Comparison of ENCODE assay signal across 30 cellular contexts in genomic region chr1:23736437-23737134, GRCh38. TPM values are rescaled to one million over a fixed set of nuclear protein-coding genes. Genes with fewer than 3 reads are reported as not detected.
DNase-seq lines count a peak whose midpoint lies in the region; ATAC-seq and TF ChIP-seq lines count a peak whose summit lies in the region.
"Had no signal": no experiment of that assay in that cellular context is flagged by ENCODE, and none has a peak within 500 bp of the region (broad histone marks: within the 10 kb centered on the region; RNA-seq: fewer than 3 reads in every experiment).

No MANE protein-coding gene starts in this region.

- H3K36me3 Mint-ChIP-seq in activated naive CD8-positive, alpha-beta T cell treated with anti-CD3 and anti-CD28 coated beads, Interleukin-2, amount 50 U/mL, for 24 hours (ENCODE audit: low read depth), result no peaks in the 10 kb centered on the region
- H3K36me3 Mint-ChIP-seq: immature natural killer cell, naive B cell, type B pancreatic cell had no signal

- no peaks in the 10 kb centered on the region for H3K27me3 Mint-ChIP-seq in activated naive CD8-positive, alpha-beta T cell treated with anti-CD3 and anti-CD28 coated beads, Interleukin-2, amount 50 U/mL, for 24 hours
- H3K27me3 Mint-ChIP-seq: CD4-positive, alpha-beta T cell; naive B cell; type B pancreatic cell had no signal

- H3K4me3 ChIP-seq in body of pancreas (no peak overlapping the region), suprapubic skin (no peak overlapping the region)
- H3K4me3 ChIP-seq: adrenal gland, breast epithelium, esophagus muscularis mucosa, hepatocyte had no signal

- no peak overlapping the region for H3K27ac Mint-ChIP-seq in activated naive CD8-positive, alpha-beta T cell treated with anti-CD3 and anti-CD28 coated beads, Interleukin-2, amount 50 U/mL, for 24 hours
- H3K27ac Mint-ChIP-seq: activated T-helper 2 cell treated with anti-CD3 and anti-CD28 coated beads, Interferon-gamma antibody, Interleukin-2, Interleukin-4, amounts not matched to agents 10 μg/mL and 5 μg/mL and 100 μg/mL, durations not matched to agents 14 hours and 24 hours and 36 hours; CD4-positive, alpha-beta T cell; endodermal cell; immature natural killer cell; type B pancreatic cell had no signal

- H3K27ac ChIP-seq in body of pancreas (no peak overlapping the region), suprapubic skin (no peak overlapping the region)
- H3K27ac ChIP-seq: adrenal gland, breast epithelium, esophagus muscularis mucosa, hepatocyte, HL-60 had no signal

- intact Hi-C loops in body of pancreas (cut with DNase I), result no loop called here

- H3K9me3 ChIP-seq in body of pancreas (no peaks in the 10 kb centered on the region), suprapubic skin (no peaks in the 10 kb centered on the region)
- H3K9me3 ChIP-seq: adrenal gland, breast epithelium, esophagus muscularis mucosa had no signal

- WGBS in body of pancreas, 2 donors, result 85 to 97% methylated on average over 7 of the region's 7 CpGs
- WGBS in suprapubic skin, result 94% methylated on average over 7 of the region's 7 CpGs

- H3K4me1 Mint-ChIP-seq in activated naive CD8-positive, alpha-beta T cell treated with anti-CD3 and anti-CD28 coated beads, Interleukin-2, amount 50 U/mL, for 24 hours, result peaks cover 21% of the 10 kb centered on the region
- H3K4me1 Mint-ChIP-seq: endodermal cell, immature natural killer cell had no signal

- TF ChIP-seq POLR2A in body of pancreas (IDR thresholded peaks at IDR 0.05) (no peak), suprapubic skin (IDR thresholded peaks at IDR 0.05) (no peak)

- no peak for TF ChIP-seq EP300 in suprapubic skin (IDR thresholded peaks at IDR 0.05)

- peak; percentile 89 for ATAC-seq in activated naive CD8-positive, alpha-beta T cell treated with anti-CD3 and anti-CD28 coated beads, Interleukin-2, amount 50 U/mL, for 24 hours
- no peak for ATAC-seq in body of pancreas
- ATAC-seq: left lobe of liver had no signal

- H3K4me1 ChIP-seq in body of pancreas (peaks cover 6% of the 10 kb centered on the region), suprapubic skin (no peaks in the 10 kb centered on the region)
- H3K4me1 ChIP-seq: adrenal gland, breast epithelium, esophagus muscularis mucosa had no signal

- no peaks in the 10 kb centered on the region for H3K9me3 Mint-ChIP-seq in activated naive CD8-positive, alpha-beta T cell treated with anti-CD3 and anti-CD28 coated beads, Interleukin-2, amount 50 U/mL, for 24 hours
- H3K9me3 Mint-ChIP-seq: activated T-helper 2 cell treated with anti-CD3 and anti-CD28 coated beads, Interferon-gamma antibody, Interleukin-2, Interleukin-4, amounts not matched to agents 10 μg/mL and 5 μg/mL and 100 μg/mL, durations not matched to agents 14 hours and 24 hours and 36 hours; CD4-positive, alpha-beta T cell; endodermal cell; immature natural killer cell; naive B cell; type B pancreatic cell had no signal

- H3K36me3 ChIP-seq in body of pancreas (replicated peaks in 1 of 2; ENCODE audit: insufficient read depth in 1 of 2, low read depth in 2 of 2), result no peaks in the 10 kb centered on the region
- H3K36me3 ChIP-seq in suprapubic skin, result no peaks in the 10 kb centered on the region
- H3K36me3 ChIP-seq: adrenal gland, breast epithelium, esophagus muscularis mucosa had no signal

- no peak overlapping the region for H3K4me3 Mint-ChIP-seq in activated naive CD8-positive, alpha-beta T cell treated with anti-CD3 and anti-CD28 coated beads, Interleukin-2, amount 50 U/mL, for 24 hours
- H3K4me3 Mint-ChIP-seq: CD4-positive, alpha-beta T cell; endodermal cell; immature natural killer cell; naive B cell; type B pancreatic cell had no signal

- H3K27me3 ChIP-seq in body of pancreas, result no peaks in the 10 kb centered on the region
- H3K27me3 ChIP-seq in suprapubic skin, result no peaks in the 10 kb centered on the region
- H3K27me3 ChIP-seq: adrenal gland, breast epithelium, esophagus muscularis mucosa, hepatocyte had no signal

- DNase-seq in activated CD4-positive, alpha-beta T cell treated with anti-CD3 and anti-CD28 coated beads for 48 hours, result peak; percentile 55
- DNase-seq in activated CD4-positive, alpha-beta T cell treated with anti-CD3 and anti-CD28 coated beads for 4 hours, result no peak
- peak; percentile 46 for DNase-seq in stimulated activated CD4-positive, alpha-beta T cell treated with anti-CD3 and anti-CD28 coated beads, Interleukin-1b, Interleukin-23, amount 100 ng/mL, for 48 hours
- no peak for DNase-seq in stimulated activated CD4-positive, alpha-beta T cell treated with anti-CD3 and anti-CD28 coated beads, Interleukin-4, amount 100 ng/mL, for 1 hour
- no peak for DNase-seq in activated naive CD8-positive, alpha-beta T cell treated with anti-CD3 and anti-CD28 coated beads, Interleukin-2, amount 50 U/mL, for 24 hours
- no peak for DNase-seq in body of pancreas
- no peak for DNase-seq in amygdala (lab: John Stamatoyannopoulos, UW)
- no peak for DNase-seq in suprapubic skin (ENCODE audit: low spot score in 2 of 2)
- DNase-seq: activated CD4-positive, alpha-beta T cell treated with anti-CD3 and anti-CD28 coated beads, Interleukin-2, amount 50 U/mL, for 1 hour; adrenal gland; CD4-positive, alpha-beta T cell; EL; endodermal cell; foreskin melanocyte; immature natural killer cell; naive B cell; NCI-H1105; NCI-H2029; NCI-H226; NCI-H748 treated with DMSO at 0.1 percent for 48 hours; occipital lobe; RPMI8226; small intestine had no signal

- TF ChIP-seq CTCF in body of pancreas (IDR thresholded peaks at IDR 0.05) (no peak), suprapubic skin (IDR thresholded peaks at IDR 0.05) (no peak)

RNA-seq across cellular contexts. Expression of gene ELOA, which starts 6.7 kb away (rescaled TPM):
- total RNA-seq in body of pancreas, result 10 to 100 TPM; 22.6 to 28.0 TPM
- 10 to 100 TPM; 38.2 to 58.2 (median 42.8) TPM for total RNA-seq in suprapubic skin

RNA-seq across cellular contexts. Expression of gene PITHD1, which starts 41.6 kb away (rescaled TPM):
- total RNA-seq in body of pancreas (10 to 100 TPM; 31.9 to 32.3 TPM), suprapubic skin (10 to 100 TPM; 49.4 to 93.1 (median 74.3) TPM)

RNA-seq across cellular contexts. Expression of gene RPL11, which starts 45.0 kb away (rescaled TPM):
- total RNA-seq in body of pancreas (100 to 1,000 TPM; 553 to 720 TPM), suprapubic skin (1,000 to 10,000 TPM in 3 of 4 donors, 100 to 1,000 TPM in 1; 864 to 1,286 (median 1,238) TPM)

RNA-seq across cellular contexts. Expression of gene LYPLA2, which starts 54.4 kb away (rescaled TPM):
- total RNA-seq in body of pancreas (10 to 100 TPM; 20.4 to 28.5 TPM), suprapubic skin (10 to 100 TPM; 52.7 to 76.9 (median 63.6) TPM)

Comparison
In these comparisons a context has a peak if more than half of its experiments do, and no peak if none do; other contexts are left out.
1. DNase-seq: peak in activated CD4-positive, alpha-beta T cell treated with anti-CD3 and anti-CD28 coated beads for 48 hours (single experiment) and stimulated activated CD4-positive, alpha-beta T cell treated with anti-CD3 and anti-CD28 coated beads, Interleukin-1b, Interleukin-23, amount 100 ng/mL, for 48 hours (single experiment); none in activated CD4-positive, alpha-beta T cell treated with anti-CD3 and anti-CD28 coated beads for 4 hours (0 of 2), stimulated activated CD4-positive, alpha-beta T cell treated with anti-CD3 and anti-CD28 coated beads, Interleukin-4, amount 100 ng/mL, for 1 hour (single experiment), activated naive CD8-positive, alpha-beta T cell treated with anti-CD3 and anti-CD28 coated beads, Interleukin-2, amount 50 U/mL, for 24 hours (single experiment), body of pancreas (0 of 4), amygdala (0 of 56) and suprapubic skin (0 of 2).